11 cellular contexts compared by ENCODE assay signal in genomic region chr12:47783024-47783755, GRCh38. TPM values are rescaled to one million over a fixed set of nuclear protein-coding genes. Genes with fewer than 3 reads are reported as not detected.
DNase-seq lines count a peak whose midpoint lies in the region; ATAC-seq and TF ChIP-seq lines count a peak whose summit lies in the region.
"Had no signal": no experiment of that assay in that cellular context is flagged by ENCODE, and none has a peak within 500 bp of the region (broad histone marks: within the 10 kb centered on the region; RNA-seq: fewer than 3 reads in every experiment).

No MANE protein-coding gene starts in this region.

- H3K4me3 ChIP-seq in BLaER1 = no peak overlapping the region
- H3K4me3 ChIP-seq in Panc1 (ENCODE audit: low read depth in 2 of 2, low read length in 2 of 2) = no peak overlapping the region
- no peak overlapping the region for H3K4me3 ChIP-seq in esophagus squamous epithelium
- H3K4me3 ChIP-seq: thoracic aorta had no signal

- no peak for DNase-seq in Panc1 (ENCODE audit: low read depth, low spot score)
- no peak for DNase-seq in esophagus squamous epithelium (lab: John Stamatoyannopoulos, UW)
- DNase-seq in ureter (ENCODE audit: low spot score) = no peak
- no peak for DNase-seq in natural killer cell
- DNase-seq: activated CD4-positive, alpha-beta T cell treated with anti-CD3 and anti-CD28 coated beads, Interleukin-2, amount 50 U/mL, for 4 hours; stimulated activated CD4-positive, alpha-beta T cell treated with anti-CD3 and anti-CD28 coated beads, Interleukin-2, amount 100 ng/mL, for 48 hours had no signal

- H3K9ac ChIP-seq in BLaER1 = peak overlapping the region; percentile 27; the same call in 1 of the 2 replicates

- peaks cover 90% of the 10 kb centered on the region for H4K20me1 ChIP-seq in BLaER1

- no peak for TF ChIP-seq POLR2A in esophagus squamous epithelium (IDR thresholded peaks at IDR 0.05)

- H3K27ac Mint-ChIP-seq in natural killer cell = peak overlapping the region in 1 of 2 donors; percentile 75

- 59 to 67% methylated on average over 6 to 13 of the region's 17 CpGs for WGBS in esophagus squamous epithelium, 2 donors

- H3K27ac ChIP-seq in BLaER1 (peak overlapping the region; percentile 30), Panc1 (ENCODE audit: low read length) (no peak overlapping the region), esophagus squamous epithelium (peak overlapping the region; percentile 74 to 86 (median 84))

- H3K4me3 Mint-ChIP-seq in natural killer cell = no peak overlapping the region

- H3K9me3 Mint-ChIP-seq in natural killer cell = no peaks in the 10 kb centered on the region

- intact Hi-C loops in Panc1 (cut with micrococcal nuclease; ENCODE audit: unreplicated experiment) = loop anchor here (5.0 kb wide), 1 partner anchor 54 kb away; no protein-coding TSS in a partner anchor
- intact Hi-C loops in esophagus squamous epithelium (cut with DNase I) = no loop called here
- intact Hi-C loops in natural killer cell (cut with micrococcal nuclease) = no loop called here

- no peaks in the 10 kb centered on the region for H3K27me3 ChIP-seq in BLaER1
- no peaks in the 10 kb centered on the region for H3K27me3 ChIP-seq in Panc1 (ENCODE audit: control insufficient read depth, insufficient read depth, low read length)
- H3K27me3 ChIP-seq in esophagus squamous epithelium = no peaks in the 10 kb centered on the region

- H3K4me2 ChIP-seq in BLaER1 = peak overlapping the region; percentile 5; the same call in 1 of the 2 replicates

- peaks cover 74% of the 10 kb centered on the region for H3K36me3 ChIP-seq in BLaER1
- peaks cover 5% of the 10 kb centered on the region for H3K36me3 ChIP-seq in Panc1 (ENCODE audit: control insufficient read depth, insufficient read depth, low read length)
- H3K36me3 ChIP-seq in esophagus squamous epithelium = peaks cover 41 to 80% (median 45%) of the 10 kb centered on the region in 3 donors

- no peaks in the 10 kb centered on the region for H3K27me3 Mint-ChIP-seq in natural killer cell (ENCODE audit: low read depth in 2 of 2)

- TSS peak; percentile 37 for BruUV-seq in Panc1 (replicated peaks; lab: Mats Ljungman, UMichigan)

- in situ Hi-C loops in Panc1 (cut with HindIII; ENCODE audit: low pct_unique_long_range_greater_than_20kb, low sequenced_read_pairs) = no loop called here

- CTCF ChIA-PET in Panc1 (lab: Charles Lee) = no interaction called here

- ATAC-seq in Panc1 = no peak
- ATAC-seq in natural killer cell = no peak
- ATAC-seq in HG02870 (IDR thresholded peaks at IDR 0.05; ENCODE audit: unreplicated experiment) = no peak
- ATAC-seq: HCT116 had no signal

- POLR2A ChIA-PET in Panc1 (lab: Charles Lee) = no interaction called here

- H3K4me1 ChIP-seq in BLaER1 (peaks cover 43% of the 10 kb centered on the region), Panc1 (ENCODE audit: control insufficient read depth, insufficient read depth, low read length) (peaks cover 3% of the 10 kb centered on the region; the same call in 1 of the 2 replicates), esophagus squamous epithelium (peaks cover 31 to 88% (median 37%) of the 10 kb centered on the region in 3 donors)

- H3K36me3 Mint-ChIP-seq in natural killer cell = peaks cover 6% of the 10 kb centered on the region

- no peaks in the 10 kb centered on the region for H3K9me3 ChIP-seq in BLaER1
- no peaks in the 10 kb centered on the region for H3K9me3 ChIP-seq in Panc1 (ENCODE audit: control insufficient read depth, insufficient read depth, low read depth, low read length)
- no peaks in the 10 kb centered on the region for H3K9me3 ChIP-seq in esophagus squamous epithelium
- H3K9me3 ChIP-seq: thoracic aorta had no signal

- H3K4me1 Mint-ChIP-seq in natural killer cell = peaks cover 7 to 19% of the 10 kb centered on the region in 2 donors

- TF ChIP-seq CTCF in Panc1 (IDR thresholded peaks at IDR 0.05) (no peak), esophagus squamous epithelium (IDR thresholded peaks at IDR 0.05) (no peak), natural killer cell (IDR thresholded peaks at IDR 0.05) (no peak)

RNA-seq across cellular contexts. Expression of gene SLC48A1, which starts 10.2 kb away (rescaled TPM):
- total RNA-seq in Panc1 (2021; ENCODE audit: unreplicated experiment) = 32.0 TPM
- polyA plus RNA-seq in Panc1 (2012; ENCODE audit: insufficient read length) = 27.4 TPM
- 10 to 100 TPM; 18.9 to 35.4 (median 25.4) TPM for total RNA-seq in esophagus squamous epithelium
- total RNA-seq in ureter = 41.3 TPM
- 1 to 10 TPM; 2.0 to 4.4 (median 3.4) TPM for total RNA-seq in natural killer cell

RNA-seq across cellular contexts. Expression of gene RAPGEF3, which starts 24.5 kb away (rescaled TPM):
- total RNA-seq in Panc1 (2021; ENCODE audit: unreplicated experiment) = 5.8 TPM
- 2.5 TPM for polyA plus RNA-seq in Panc1 (2012; ENCODE audit: insufficient read length)
- total RNA-seq in esophagus squamous epithelium = 10 to 100 TPM; 12.9 to 39.3 (median 22.5) TPM
- total RNA-seq in ureter = 83.4 TPM
- under 1 TPM; 0.23 to 0.73 (median 0.49) TPM for total RNA-seq in natural killer cell

RNA-seq across cellular contexts. Expression of gene HDAC7, which starts 36.5 kb away (rescaled TPM):
- 84.2 TPM for total RNA-seq in Panc1 (2021; ENCODE audit: unreplicated experiment)
- 63.0 TPM for polyA plus RNA-seq in Panc1 (2012; ENCODE audit: insufficient read length)
- 10 to 100 TPM; 19.8 to 37.2 (median 24.0) TPM for total RNA-seq in esophagus squamous epithelium
- 144 TPM for total RNA-seq in ureter
- total RNA-seq in natural killer cell = 100 to 1,000 TPM; 141 to 235 (median 147) TPM

RNA-seq across cellular contexts. Expression of gene ENDOU, which starts 57.9 kb away (rescaled TPM):
- total RNA-seq in Panc1 (2021; ENCODE audit: unreplicated experiment) (not detected), esophagus squamous epithelium (100 to 1,000 TPM in 1 of 4 donors, 10 to 100 TPM in 3; 39.8 to 112 (median 46.3) TPM), ureter (0.89 TPM), natural killer cell (under 1 TPM; 0.20 to 0.41 (median 0.24) TPM)
- not detected for polyA plus RNA-seq in Panc1 (2012; ENCODE audit: insufficient read length)
- total RNA-seq: osteoblast had no signal
